11 cellular contexts compared by ENCODE assay signal in genomic region chr10:102281103-102281502, GRCh38. TPM values are rescaled to one million over a fixed set of nuclear protein-coding genes. Genes with fewer than 3 reads are reported as not detected.
DNase-seq lines count a peak whose midpoint lies in the region; ATAC-seq and TF ChIP-seq lines count a peak whose summit lies in the region.
"Had no signal": no experiment of that assay in that cellular context is flagged by ENCODE, and none has a peak within 500 bp of the region (broad histone marks: within the 10 kb centered on the region; RNA-seq: fewer than 3 reads in every experiment).

No MANE protein-coding gene starts in this region.

- no peak overlapping the region for H2AFZ ChIP-seq in osteoblast (ENCODE audit: low read length)
- H2AFZ ChIP-seq: PC-9 had no signal

- no peaks in the 10 kb centered on the region for H3K9me3 ChIP-seq in osteoblast (ENCODE audit: low read depth, low read length)
- no peaks in the 10 kb centered on the region for H3K9me3 ChIP-seq in CD8-positive, alpha-beta memory T cell (ENCODE audit: low read length)

- peak overlapping the region in 2 of 8 donors; percentile 70 to 89 for H3K27ac Mint-ChIP-seq in CD8-positive, alpha-beta memory T cell

- peaks cover 37 to 70% (median 69%) of the 10 kb centered on the region in 3 donors for H3K4me1 Mint-ChIP-seq in CD8-positive, alpha-beta memory T cell

- peak overlapping the region; percentile 62 for H3K4me2 ChIP-seq in osteoblast (ENCODE audit: insufficient read depth, low read length)
- H3K4me2 ChIP-seq: PC-9 had no signal

- no peaks in the 10 kb centered on the region for H3K9me3 Mint-ChIP-seq in CD8-positive, alpha-beta memory T cell

- CTCF ChIA-PET in CD8-positive, alpha-beta memory T cell (lab: Charles Lee): no interaction called here

- no peak for ATAC-seq in HG02884 (IDR thresholded peaks at IDR 0.05; ENCODE audit: unreplicated experiment)
- ATAC-seq: HCT116 had no signal

- peak overlapping the region in 1 of 7 donors; percentile 11 for H3K4me3 Mint-ChIP-seq in CD8-positive, alpha-beta memory T cell

- H3K4me3 ChIP-seq in LNCaP clone FGC (ENCODE audit: low read depth, low read length) (peak overlapping the region; percentile 34), osteoblast (ENCODE audit: insufficient read depth, low read length) (peak overlapping the region; percentile 16)
- no peak overlapping the region for H3K4me3 ChIP-seq in CD8-positive, alpha-beta memory T cell (ENCODE audit: low read length)
- H3K4me3 ChIP-seq: PC-9 had no signal

- H3K4me1 ChIP-seq in osteoblast (ENCODE audit: insufficient read depth, low read length): peaks cover 10% of the 10 kb centered on the region
- H3K4me1 ChIP-seq in CD8-positive, alpha-beta memory T cell (ENCODE audit: insufficient read depth, low read length): peaks cover 40% of the 10 kb centered on the region

- H3K36me3 ChIP-seq in osteoblast (ENCODE audit: insufficient read depth, low read length): peaks cover 11% of the 10 kb centered on the region
- no peaks in the 10 kb centered on the region for H3K36me3 ChIP-seq in CD8-positive, alpha-beta memory T cell (ENCODE audit: insufficient read depth, low read length)

- TF ChIP-seq CTCF in LNCaP clone FGC (IDR thresholded peaks at IDR 0.05; ENCODE audit: control insufficient read depth, extremely low read depth, insufficient read depth) (no peak), osteoblast (IDR thresholded peaks at IDR 0.05; ENCODE audit: extremely low read depth, low read depth, low read length) (no peak)

- H3K36me3 Mint-ChIP-seq in CD8-positive, alpha-beta memory T cell: peaks cover 0 to 36% (median 0%) of the 10 kb centered on the region in 3 donors

- no peaks in the 10 kb centered on the region for H3K27me3 ChIP-seq in osteoblast (ENCODE audit: insufficient read depth, low read length)
- H3K27me3 ChIP-seq in CD8-positive, alpha-beta memory T cell (ENCODE audit: insufficient read depth, low read length, poor library complexity, severe bottlenecking): no peaks in the 10 kb centered on the region

- POLR2A ChIA-PET in CD8-positive, alpha-beta memory T cell (lab: Charles Lee): no interaction called here

- peaks cover 91% of the 10 kb centered on the region for H3K79me2 ChIP-seq in osteoblast (ENCODE audit: insufficient read depth, low read length)

- peaks cover 68% of the 10 kb centered on the region for H4K20me1 ChIP-seq in osteoblast (ENCODE audit: insufficient read depth, low read length)

- no peaks in the 10 kb centered on the region for H3K27me3 Mint-ChIP-seq in CD8-positive, alpha-beta memory T cell

- DNase-seq in GM03348 (ENCODE audit: low spot score) (peak; percentile 14), LNCaP clone FGC (ENCODE audit: low read depth) (no peak), dermis blood vessel endothelial cell (peak; percentile 65), osteoblast (ENCODE audit: insufficient read length, low spot score, missing footprints) (no peak), activated gamma-delta T cell treated with Interleukin-2 at 50 U/mL for 16 hours (no peak)
- DNase-seq in CD8-positive, alpha-beta memory T cell: no peak
- DNase-seq: NCI-H1048, PC-9 had no signal

- H3K27ac ChIP-seq in osteoblast (ENCODE audit: low read depth, low read length): peak overlapping the region; percentile 24
- no peak overlapping the region for H3K27ac ChIP-seq in CD8-positive, alpha-beta memory T cell (ENCODE audit: low read depth, low read length)
- H3K27ac ChIP-seq: PC-9 had no signal

RNA-seq across cellular contexts. Expression of gene GBF1, which starts 35.8 kb away (rescaled TPM):
- total RNA-seq in dermis blood vessel endothelial cell (17.5 and 40.3 TPM in 2 replicates), osteoblast (37.4 and 38.0 TPM in 2 replicates)
- 10 to 100 TPM; 38.7 to 39.2 TPM for total RNA-seq in CD8-positive, alpha-beta memory T cell
- polyA plus RNA-seq in CD8-positive, alpha-beta memory T cell: 21.6 TPM

RNA-seq across cellular contexts. Expression of gene PITX3, which starts 39.8 kb away (rescaled TPM):
- total RNA-seq in dermis blood vessel endothelial cell (not detected in 2 replicates), osteoblast (under 0.01 TPM in 1 of 2 replicates, not detected in the other)
- not detected for total RNA-seq in CD8-positive, alpha-beta memory T cell
- polyA plus RNA-seq in CD8-positive, alpha-beta memory T cell: not detected
- total RNA-seq: mesenteric fat pad, PC-9 had no signal

RNA-seq across cellular contexts. Expression of gene ELOVL3, which starts 55.0 kb away (rescaled TPM):
- total RNA-seq in dermis blood vessel endothelial cell (not detected in 2 replicates), osteoblast (2.2 and 2.7 TPM in 2 replicates)
- not detected for total RNA-seq in CD8-positive, alpha-beta memory T cell
- polyA plus RNA-seq in CD8-positive, alpha-beta memory T cell: not detected

Comparison
In these comparisons a context has a peak if more than half of its experiments do, and no peak if none do; other contexts are left out.
1. DNase-seq: peak in GM03348 (single experiment) and dermis blood vessel endothelial cell (single experiment); none in LNCaP clone FGC (single experiment), osteoblast (single experiment), CD8-positive, alpha-beta memory T cell (0 of 5) and activated gamma-delta T cell treated with Interleukin-2 at 50 U/mL for 16 hours (single experiment).